8 cellular contexts compared by ENCODE assay signal in genomic region chr5:141567513-141568117, GRCh38. TPM values are rescaled to one million over a fixed set of nuclear protein-coding genes. Genes with fewer than 3 reads are reported as not detected.
DNase-seq lines count a peak whose midpoint lies in the region; ATAC-seq and TF ChIP-seq lines count a peak whose summit lies in the region.

No MANE protein-coding gene starts in this region.

- H3K36me3 ChIP-seq in DND-41 (ENCODE audit: insufficient read depth, low read length) = peaks cover 90% of the 10 kb centered on the region

- H2AFZ ChIP-seq in DND-41 (ENCODE audit: low read depth, low read length) = no peak overlapping the region

- no peaks in the 10 kb centered on the region; the same call in 1 of the 2 replicates for H3K79me2 ChIP-seq in DND-41 (ENCODE audit: insufficient read depth, low read length)

- H3K4me3 Mint-ChIP-seq in naive thymus-derived CD8-positive, alpha-beta T cell = no peak overlapping the region
- H3K4me3 Mint-ChIP-seq in activated naive CD8-positive, alpha-beta T cell treated with anti-CD3 and anti-CD28 coated beads for 36 hours = no peak overlapping the region

- no peak overlapping the region for H3K27ac ChIP-seq in DND-41 (ENCODE audit: low read length)

- no peak overlapping the region for H3K4me3 ChIP-seq in DND-41 (ENCODE audit: low read depth in 1 of 2, low read length in 2 of 2)
- H3K4me3 ChIP-seq in cardiac fibroblast (replicated peaks in 1 of 2; ENCODE audit: low read depth in 2 of 2, low read length in 2 of 2) = no peak overlapping the region

- no peaks in the 10 kb centered on the region for H3K27me3 Mint-ChIP-seq in naive thymus-derived CD8-positive, alpha-beta T cell
- no peaks in the 10 kb centered on the region for H3K27me3 Mint-ChIP-seq in activated naive CD8-positive, alpha-beta T cell treated with anti-CD3 and anti-CD28 coated beads for 36 hours

- TF ChIP-seq CTCF in DND-41 (IDR thresholded peaks at IDR 0.05; ENCODE audit: borderline replicate concordance, extremely low read depth, low read length, poor library complexity, severe bottlenecking) (peak; percentile 84), cardiac fibroblast (IDR thresholded peaks at IDR 0.05; ENCODE audit: low read depth, low read length) (peak; percentile 75)

- DNase-seq in DND-41 (no peak), Kasumi-1 (lab: John Stamatoyannopoulos, UW) (peak; percentile 38 to 45), cardiac fibroblast (ENCODE audit: low read depth in 2 of 2) (peak; percentile 37 to 38), inferior parietal cortex (ENCODE audit: extremely low spot score) (no peak), islet precursor cell (no peak), HuH-7 (ENCODE audit: low spot score) (no peak)
- DNase-seq in naive thymus-derived CD8-positive, alpha-beta T cell = peak in 3 of 10 donors; percentile 31 to 37 (median 31)
- no peak for DNase-seq in activated naive CD8-positive, alpha-beta T cell treated with anti-CD3 and anti-CD28 coated beads for 36 hours

- H3K4me1 ChIP-seq in DND-41 (ENCODE audit: insufficient read depth, low read length) = no peaks in the 10 kb centered on the region

- H3K9ac ChIP-seq in DND-41 (ENCODE audit: low read depth, low read length) = no peak overlapping the region

- peaks cover 15 to 27% (median 23%) of the 10 kb centered on the region in 4 donors for H3K4me1 Mint-ChIP-seq in naive thymus-derived CD8-positive, alpha-beta T cell
- peaks cover 16% of the 10 kb centered on the region for H3K4me1 Mint-ChIP-seq in activated naive CD8-positive, alpha-beta T cell treated with anti-CD3 and anti-CD28 coated beads for 36 hours

- no peaks in the 10 kb centered on the region for H3K9me3 Mint-ChIP-seq in naive thymus-derived CD8-positive, alpha-beta T cell
- no peaks in the 10 kb centered on the region for H3K9me3 Mint-ChIP-seq in activated naive CD8-positive, alpha-beta T cell treated with anti-CD3 and anti-CD28 coated beads for 36 hours

- H3K27me3 ChIP-seq in DND-41 (ENCODE audit: insufficient read depth, low read length, poor library complexity) = no peaks in the 10 kb centered on the region

- ATAC-seq in DND-41 (ENCODE audit: insufficient read depth, low read depth) = no peak
- no peak for ATAC-seq in naive thymus-derived CD8-positive, alpha-beta T cell

- no peaks in the 10 kb centered on the region for H3K9me3 ChIP-seq in DND-41 (ENCODE audit: insufficient read depth, low read length, severe bottlenecking)

- H3K27ac Mint-ChIP-seq in naive thymus-derived CD8-positive, alpha-beta T cell = peak overlapping the region in 6 of 10 donors; percentile 9 to 81 (median 28)
- H3K27ac Mint-ChIP-seq in activated naive CD8-positive, alpha-beta T cell treated with anti-CD3 and anti-CD28 coated beads for 36 hours = no peak overlapping the region

- POLR2A ChIA-PET in naive thymus-derived CD8-positive, alpha-beta T cell (lab: Charles Lee) = interaction anchor here (0.7 to 1.6 kb wide), 3 partner anchors 69 to 1053 kb away, joined by 3 to 7 read pairs (median 3); partner anchors contain the start of gene TAF7

- H3K36me3 Mint-ChIP-seq in naive thymus-derived CD8-positive, alpha-beta T cell = peaks cover 0 to 94% (median 31%) of the 10 kb centered on the region in 3 donors
- H3K36me3 Mint-ChIP-seq in activated naive CD8-positive, alpha-beta T cell treated with anti-CD3 and anti-CD28 coated beads for 36 hours = peaks cover 44% of the 10 kb centered on the region

- no peaks in the 10 kb centered on the region for H4K20me1 ChIP-seq in DND-41 (ENCODE audit: insufficient read depth, low read length)

- no peak overlapping the region for H3K4me2 ChIP-seq in DND-41 (ENCODE audit: insufficient read depth, low read length)

RNA-seq across cellular contexts. Expression of gene DIAPH1, which starts 51.2 kb away (rescaled TPM):
- 100 to 1,000 TPM; 171 to 183 TPM for total RNA-seq in naive thymus-derived CD8-positive, alpha-beta T cell
- polyA plus RNA-seq in naive thymus-derived CD8-positive, alpha-beta T cell = 100 to 1,000 TPM in 1 of 3 donors, 10 to 100 TPM in 2; 87.4 to 105 (median 92.9) TPM
- 100 to 1,000 TPM; 214 to 220 TPM for total RNA-seq in activated naive CD8-positive, alpha-beta T cell treated with anti-CD3 and anti-CD28 coated beads for 36 hours

Comparison
In these comparisons a context has a peak if more than half of its experiments do, and no peak if none do; other contexts are left out.
1. DNase-seq: peak in Kasumi-1 (2 of 2) and cardiac fibroblast (2 of 2); none in DND-41 (single experiment), inferior parietal cortex (single experiment), islet precursor cell (single experiment), activated naive CD8-positive, alpha-beta T cell treated with anti-CD3 and anti-CD28 coated beads for 36 hours (single experiment) and HuH-7 (single experiment).